1 cellular context compared by ENCODE assay signal in the genomic region with DNA sequence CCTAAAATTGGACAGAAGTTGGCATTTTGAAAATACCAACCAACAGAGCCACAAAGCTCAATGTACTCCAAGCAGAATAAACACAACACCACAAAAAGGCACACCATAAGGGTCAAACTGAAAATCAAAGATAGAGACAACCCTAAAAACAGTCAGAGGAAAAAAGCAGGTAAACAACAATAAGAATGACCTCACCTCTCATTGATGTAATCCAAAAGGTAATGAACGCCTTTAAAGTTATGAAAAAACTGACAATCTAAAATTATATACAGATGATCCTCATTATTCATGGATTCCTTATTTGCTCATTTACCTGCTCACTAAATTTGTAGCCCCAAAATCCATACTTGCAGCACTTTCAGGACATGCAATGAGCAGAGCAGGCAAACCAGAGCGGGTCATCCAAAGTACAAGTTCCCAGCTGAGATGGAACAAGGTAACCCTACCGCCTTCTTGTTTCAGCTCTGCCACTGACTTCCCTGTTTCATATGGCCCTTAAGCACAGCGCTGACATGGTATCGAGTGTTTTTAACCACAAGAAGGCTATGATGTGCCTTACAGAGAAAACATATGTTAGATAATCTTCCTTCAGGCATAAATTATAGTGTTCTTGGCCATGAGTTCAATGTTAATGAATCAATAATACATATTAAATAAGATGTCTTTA.
TF ChIP-seq lines count a peak whose summit lies in the region.

No MANE protein-coding gene starts in this region.

TF ChIP-seq in GM12878, 131 proteins besides CTCF, POLR2A, EP300 and RAD21 (continued from another document):
- TF ChIP-seq RELB (IDR thresholded peaks at IDR 0.05; ENCODE audit: low read depth): peak; percentile 56; the same call in 1 of the 2 replicates
- no peak for TF ChIP-seq MYC (IDR thresholded peaks at IDR 0.05; ENCODE audit: insufficient read depth, insufficient read length, insufficient replicate concordance, low read length, severe bottlenecking)
- TF ChIP-seq SPI1 (IDR thresholded peaks at IDR 0.05; ENCODE audit: borderline replicate concordance, insufficient read depth, low read depth, low read length): peak; percentile 84
- TF ChIP-seq NRF1 (conservative IDR thresholded peaks at IDR 0.05; ENCODE audit: low read depth, low read length): no peak
- TF ChIP-seq POLR2AphosphoS5 (IDR thresholded peaks at IDR 0.05; ENCODE audit: low read length): no peak
- no peak; the same call in 1 of the 2 replicates for TF ChIP-seq PKNOX1 (IDR thresholded peaks at IDR 0.05)
- TF ChIP-seq, protein P1, sequence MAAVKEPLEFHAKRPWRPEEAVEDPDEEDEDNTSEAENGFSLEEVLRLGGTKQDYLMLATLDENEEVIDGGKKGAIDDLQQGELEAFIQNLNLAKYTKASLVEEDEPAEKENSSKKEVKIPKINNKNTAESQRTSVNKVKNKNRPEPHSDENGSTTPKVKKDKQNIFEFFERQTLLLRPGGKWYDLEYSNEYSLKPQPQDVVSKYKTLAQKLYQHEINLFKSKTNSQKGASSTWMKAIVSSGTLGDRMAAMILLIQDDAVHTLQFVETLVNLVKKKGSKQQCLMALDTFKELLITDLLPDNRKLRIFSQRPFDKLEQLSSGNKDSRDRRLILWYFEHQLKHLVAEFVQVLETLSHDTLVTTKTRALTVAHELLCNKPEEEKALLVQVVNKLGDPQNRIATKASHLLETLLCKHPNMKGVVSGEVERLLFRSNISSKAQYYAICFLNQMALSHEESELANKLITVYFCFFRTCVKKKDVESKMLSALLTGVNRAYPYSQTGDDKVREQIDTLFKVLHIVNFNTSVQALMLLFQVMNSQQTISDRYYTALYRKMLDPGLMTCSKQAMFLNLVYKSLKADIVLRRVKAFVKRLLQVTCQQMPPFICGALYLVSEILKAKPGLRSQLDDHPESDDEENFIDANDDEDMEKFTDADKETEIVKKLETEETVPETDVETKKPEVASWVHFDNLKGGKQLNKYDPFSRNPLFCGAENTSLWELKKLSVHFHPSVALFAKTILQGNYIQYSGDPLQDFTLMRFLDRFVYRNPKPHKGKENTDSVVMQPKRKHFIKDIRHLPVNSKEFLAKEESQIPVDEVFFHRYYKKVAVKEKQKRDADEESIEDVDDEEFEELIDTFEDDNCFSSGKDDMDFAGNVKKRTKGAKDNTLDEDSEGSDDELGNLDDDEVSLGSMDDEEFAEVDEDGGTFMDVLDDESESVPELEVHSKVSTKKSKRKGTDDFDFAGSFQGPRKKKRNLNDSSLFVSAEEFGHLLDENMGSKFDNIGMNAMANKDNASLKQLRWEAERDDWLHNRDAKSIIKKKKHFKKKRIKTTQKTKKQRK (IDR thresholded peaks at IDR 0.05; ENCODE audit: low read depth, low read length): no peak
- no peak for TF ChIP-seq SMAD5 (IDR thresholded peaks at IDR 0.05; ENCODE audit: low read depth)
- no peak for TF ChIP-seq MTA3 (IDR thresholded peaks at IDR 0.05; ENCODE audit: borderline replicate concordance, low read length)
- TF ChIP-seq TCF12 (IDR thresholded peaks at IDR 0.05; ENCODE audit: low read depth, low read length): no peak
- peak; percentile 32; the same call in 1 of the 2 replicates for TF ChIP-seq CREM (IDR thresholded peaks at IDR 0.05; ENCODE audit: low read depth)
- TF ChIP-seq ZNF207 (IDR thresholded peaks at IDR 0.05; ENCODE audit: borderline replicate concordance): no peak
- TF ChIP-seq HCFC1 (IDR thresholded peaks at IDR 0.05; ENCODE audit: low read length): no peak
- TF ChIP-seq SMAD1 (IDR thresholded peaks at IDR 0.05; ENCODE audit: low read depth, partially characterized antibody): no peak
- 0 out of 2 replicates have a peak, but pooled peaks have one; percentile 33 for TF ChIP-seq PAX5 (IDR thresholded peaks at IDR 0.05; ENCODE audit: borderline replicate concordance, low read depth, low read length)
- TF ChIP-seq, protein P2, sequence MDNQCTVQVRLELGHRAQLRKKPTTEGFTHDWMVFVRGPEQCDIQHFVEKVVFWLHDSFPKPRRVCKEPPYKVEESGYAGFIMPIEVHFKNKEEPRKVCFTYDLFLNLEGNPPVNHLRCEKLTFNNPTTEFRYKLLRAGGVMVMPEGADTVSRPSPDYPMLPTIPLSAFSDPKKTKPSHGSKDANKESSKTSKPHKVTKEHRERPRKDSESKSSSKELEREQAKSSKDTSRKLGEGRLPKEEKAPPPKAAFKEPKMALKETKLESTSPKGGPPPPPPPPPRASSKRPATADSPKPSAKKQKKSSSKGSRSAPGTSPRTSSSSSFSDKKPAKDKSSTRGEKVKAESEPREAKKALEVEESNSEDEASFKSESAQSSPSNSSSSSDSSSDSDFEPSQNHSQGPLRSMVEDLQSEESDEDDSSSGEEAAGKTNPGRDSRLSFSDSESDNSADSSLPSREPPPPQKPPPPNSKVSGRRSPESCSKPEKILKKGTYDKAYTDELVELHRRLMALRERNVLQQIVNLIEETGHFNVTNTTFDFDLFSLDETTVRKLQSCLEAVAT (IDR thresholded peaks at IDR 0.05): peak; percentile 42; the same call in 1 of the 2 replicates
- TF ChIP-seq NBN (IDR thresholded peaks at IDR 0.05): 0 out of 2 replicates have a peak, but pooled peaks have one; percentile 31
